18 cellular contexts compared by ENCODE assay signal in genomic region chr15:40578892-40579291, GRCh38. TPM values are rescaled to one million over a fixed set of nuclear protein-coding genes. Genes with fewer than 3 reads are reported as not detected.
DNase-seq lines count a peak whose midpoint lies in the region; ATAC-seq lines count a peak whose summit lies in the region.
"Had no signal": no experiment of that assay in that cellular context is flagged by ENCODE, and none has a peak within 500 bp of the region (broad histone marks: within the 10 kb centered on the region; RNA-seq: fewer than 3 reads in every experiment).

No MANE protein-coding gene starts in this region.

- intact Hi-C loops in activated CD4-positive, alpha-beta T cell treated with anti-CD3 and anti-CD28 coated beads for 36 hours (cut with DNase I, micrococcal nuclease), result no loop called here

- ATAC-seq in activated CD4-positive, alpha-beta T cell treated with anti-CD3 and anti-CD28 coated beads for 36 hours, result peak; percentile 30
- ATAC-seq in activated T-helper 17 cell treated with anti-CD3 and anti-CD28 coated beads, Interleukin-2, amount 50 U/mL, for 72 hours (replicated peaks), result peak; percentile 26
- no peak for ATAC-seq in stimulated activated effector memory CD8-positive, alpha-beta T cell treated with anti-CD3 and anti-CD28 coated beads, Interleukin-12 subunit alpha, Interleukin-12 subunit beta, amount 100 ng/mL, for 72 hours
- ATAC-seq: GM12878, HepG2 had no signal

- no peak for DNase-seq in activated CD4-positive, alpha-beta T cell treated with anti-CD3 and anti-CD28 coated beads for 36 hours
- no peak for DNase-seq in activated CD4-positive, alpha-beta T cell treated with anti-CD3 and anti-CD28 coated beads for 1 hour
- no peak for DNase-seq in stimulated activated effector memory CD8-positive, alpha-beta T cell treated with anti-CD3 and anti-CD28 coated beads, Interleukin-12 subunit alpha, Interleukin-12 subunit beta, amount 100 ng/mL, for 72 hours (ENCODE audit: low spot score in 2 of 2)
- DNase-seq in stimulated activated CD4-positive, alpha-beta T cell treated with anti-CD3 and anti-CD28 coated beads, Interleukin-1b, Interleukin-23, amount 100 ng/mL, for 48 hours, result no peak
- DNase-seq in activated CD4-positive, alpha-beta T cell treated with anti-CD3 and anti-CD28 coated beads, Interleukin-2, amount 50 U/mL, for 4 hours, result no peak
- DNase-seq in COR-L47 (lab: John Stamatoyannopoulos, UW), result no peak
- DNase-seq: 8988T; Calu3; CD4-positive, alpha-beta memory T cell; DMS 273 treated with DMSO at 0.1 percent for 48 hours; DMS53; DND-41; EL; H9 had no signal

- H3K4me1 Mint-ChIP-seq in activated CD4-positive, alpha-beta T cell treated with anti-CD3 and anti-CD28 coated beads for 36 hours, result peaks cover 17% of the 10 kb centered on the region
- no peaks in the 10 kb centered on the region for H3K4me1 Mint-ChIP-seq in activated T-helper 17 cell treated with anti-CD3 and anti-CD28 coated beads, Interleukin-2, amount 50 U/mL, for 72 hours
- H3K4me1 Mint-ChIP-seq in stimulated activated effector memory CD8-positive, alpha-beta T cell treated with anti-CD3 and anti-CD28 coated beads, Interleukin-12 subunit alpha, Interleukin-12 subunit beta, amount 100 ng/mL, for 72 hours, result peaks cover 12% of the 10 kb centered on the region

- POLR2A ChIA-PET in activated CD4-positive, alpha-beta T cell treated with anti-CD3 and anti-CD28 coated beads for 36 hours (lab: Charles Lee), result no interaction called here

- no peaks in the 10 kb centered on the region for H3K27me3 Mint-ChIP-seq in activated CD4-positive, alpha-beta T cell treated with anti-CD3 and anti-CD28 coated beads for 36 hours
- H3K27me3 Mint-ChIP-seq in activated T-helper 17 cell treated with anti-CD3 and anti-CD28 coated beads, Interleukin-2, amount 50 U/mL, for 72 hours, result no peaks in the 10 kb centered on the region
- H3K27me3 Mint-ChIP-seq: CD4-positive, alpha-beta memory T cell had no signal

- CTCF ChIA-PET in activated CD4-positive, alpha-beta T cell treated with anti-CD3 and anti-CD28 coated beads for 36 hours (lab: Charles Lee), result no interaction called here

- H3K9me3 Mint-ChIP-seq in activated CD4-positive, alpha-beta T cell treated with anti-CD3 and anti-CD28 coated beads for 36 hours (ENCODE audit: low read depth), result peaks cover 5% of the 10 kb centered on the region
- no peaks in the 10 kb centered on the region for H3K9me3 Mint-ChIP-seq in activated T-helper 17 cell treated with anti-CD3 and anti-CD28 coated beads, Interleukin-2, amount 50 U/mL, for 72 hours
- no peaks in the 10 kb centered on the region for H3K9me3 Mint-ChIP-seq in stimulated activated effector memory CD8-positive, alpha-beta T cell treated with anti-CD3 and anti-CD28 coated beads, Interleukin-12 subunit alpha, Interleukin-12 subunit beta, amount 100 ng/mL, for 72 hours
- H3K9me3 Mint-ChIP-seq: CD4-positive, alpha-beta memory T cell had no signal

- no peak overlapping the region for H3K27ac Mint-ChIP-seq in activated CD4-positive, alpha-beta T cell treated with anti-CD3 and anti-CD28 coated beads for 36 hours
- no peak overlapping the region for H3K27ac Mint-ChIP-seq in activated T-helper 17 cell treated with anti-CD3 and anti-CD28 coated beads, Interleukin-2, amount 50 U/mL, for 72 hours
- H3K27ac Mint-ChIP-seq in stimulated activated effector memory CD8-positive, alpha-beta T cell treated with anti-CD3 and anti-CD28 coated beads, Interleukin-12 subunit alpha, Interleukin-12 subunit beta, amount 100 ng/mL, for 72 hours, result peak overlapping the region; percentile 21

- H3K4me3 Mint-ChIP-seq in activated CD4-positive, alpha-beta T cell treated with anti-CD3 and anti-CD28 coated beads for 36 hours, result no peak overlapping the region
- H3K4me3 Mint-ChIP-seq in activated T-helper 17 cell treated with anti-CD3 and anti-CD28 coated beads, Interleukin-2, amount 50 U/mL, for 72 hours, result no peak overlapping the region
- no peak overlapping the region for H3K4me3 Mint-ChIP-seq in stimulated activated effector memory CD8-positive, alpha-beta T cell treated with anti-CD3 and anti-CD28 coated beads, Interleukin-12 subunit alpha, Interleukin-12 subunit beta, amount 100 ng/mL, for 72 hours
- H3K4me3 Mint-ChIP-seq: CD14-positive monocyte; CD4-positive, alpha-beta memory T cell; H9 had no signal

- H3K36me3 Mint-ChIP-seq in activated CD4-positive, alpha-beta T cell treated with anti-CD3 and anti-CD28 coated beads for 36 hours (ENCODE audit: low read depth), result peaks cover 12% of the 10 kb centered on the region
- H3K36me3 Mint-ChIP-seq in activated T-helper 17 cell treated with anti-CD3 and anti-CD28 coated beads, Interleukin-2, amount 50 U/mL, for 72 hours (ENCODE audit: low read depth), result peaks cover 17% of the 10 kb centered on the region
- H3K36me3 Mint-ChIP-seq in stimulated activated effector memory CD8-positive, alpha-beta T cell treated with anti-CD3 and anti-CD28 coated beads, Interleukin-12 subunit alpha, Interleukin-12 subunit beta, amount 100 ng/mL, for 72 hours, result peaks cover 20% of the 10 kb centered on the region

RNA-seq across cellular contexts. Expression of gene RPUSD2, which starts 9.8 kb away (rescaled TPM):
- total RNA-seq in activated CD4-positive, alpha-beta T cell treated with anti-CD3 and anti-CD28 coated beads for 36 hours, result 10 to 100 TPM; 11.0 to 14.0 TPM
- 10 to 100 TPM in 1 of 2 donors, 1 to 10 TPM in 1; 8.5 to 14.2 TPM for total RNA-seq in activated T-helper 17 cell treated with anti-CD3 and anti-CD28 coated beads, Interleukin-2, amount 50 U/mL, for 72 hours

RNA-seq across cellular contexts. Expression of gene CCDC32, which starts 14.1 kb away (rescaled TPM):
- 10 to 100 TPM; 14.2 to 24.5 TPM for total RNA-seq in activated CD4-positive, alpha-beta T cell treated with anti-CD3 and anti-CD28 coated beads for 36 hours
- 10 to 100 TPM; 34.9 to 41.3 TPM for total RNA-seq in activated T-helper 17 cell treated with anti-CD3 and anti-CD28 coated beads, Interleukin-2, amount 50 U/mL, for 72 hours

RNA-seq across cellular contexts. Expression of gene KNL1, which starts 15.2 kb away (rescaled TPM):
- 10 to 100 TPM; 26.2 to 33.5 TPM for total RNA-seq in activated CD4-positive, alpha-beta T cell treated with anti-CD3 and anti-CD28 coated beads for 36 hours
- 10 to 100 TPM; 25.0 to 39.1 TPM for total RNA-seq in activated T-helper 17 cell treated with anti-CD3 and anti-CD28 coated beads, Interleukin-2, amount 50 U/mL, for 72 hours
